ENCODE assay signal across 13 cellular contexts in genomic region chr10:52443419-52444388, GRCh38.
A peak's percentile ranks its signal among the peaks of the same experiment; 100 is the strongest.
DNase-seq lines count a peak whose midpoint lies in the region; ATAC-seq, FAIRE-seq and TF ChIP-seq lines count a peak whose summit lies in the region.
"Had no signal": no experiment of that assay in that cellular context is flagged by ENCODE, and none has a peak within 500 bp of the region (broad histone marks: within the 10 kb centered on the region; RNA-seq: fewer than 3 reads in every experiment).

No MANE protein-coding gene starts in this region.

- no peaks in the 10 kb centered on the region for H3K9me3 ChIP-seq in breast epithelium
- H3K9me3 ChIP-seq in astrocyte (ENCODE audit: insufficient read depth, low read depth, low read length), result no peaks in the 10 kb centered on the region
- H3K9me3 ChIP-seq in right cardiac atrium (ENCODE audit: control insufficient read depth, low read length), result no peaks in the 10 kb centered on the region
- H3K9me3 ChIP-seq in vagina, result no peaks in the 10 kb centered on the region
- H3K9me3 ChIP-seq: transverse colon had no signal

- H3K36me3 Mint-ChIP-seq in MCF 10A (ENCODE audit: insufficient read depth, unreplicated experiment), result peaks cover 2% of the 10 kb centered on the region
- no peaks in the 10 kb centered on the region for H3K36me3 Mint-ChIP-seq in astrocyte (ENCODE audit: low read depth, unreplicated experiment)
- H3K36me3 Mint-ChIP-seq: activated naive CD4-positive, alpha-beta T cell treated with anti-CD3 and anti-CD28 coated beads, Interleukin-2, amount 50 U/mL, for 72 hours had no signal

- peak overlapping the region; percentile 54 for H3K9ac ChIP-seq in astrocyte (ENCODE audit: low read length)

- peak overlapping the region in 1 of 2 donors; percentile 40 for H3K27ac ChIP-seq in breast epithelium
- H3K27ac ChIP-seq in astrocyte (ENCODE audit: low read depth, low read length), result peak overlapping the region; percentile 84
- H3K27ac ChIP-seq in right cardiac atrium (ENCODE audit: low read length), result no peak overlapping the region
- H3K27ac ChIP-seq in vagina, result peak overlapping the region; percentile 55
- H3K27ac ChIP-seq: transverse colon had no signal

- BruUV-seq in MCF 10A (replicated peaks; lab: Mats Ljungman, UMichigan), result TSS peak; percentile 86

- TF ChIP-seq POLR2A in breast epithelium (IDR thresholded peaks at IDR 0.05) (no peak), vagina (IDR thresholded peaks at IDR 0.05) (no peak), erythroblast (IDR thresholded peaks at IDR 0.05; ENCODE audit: low read length) (no peak)

- H3K4me3 Mint-ChIP-seq in MCF 10A (ENCODE audit: unreplicated experiment) (peak overlapping the region; percentile 24), astrocyte (ENCODE audit: unreplicated experiment) (no peak overlapping the region)

- CTCF ChIA-PET in MCF 10A (lab: Yijun Ruan, JAX), result interaction anchor here (0.8 to 1.5 kb wide), 6 partner anchors 9 to 130 kb away, joined by 3 to 10 read pairs (median 4); partner anchors contain the start of gene DKK1

- peaks cover 32% of the 10 kb centered on the region for H3K4me1 Mint-ChIP-seq in MCF 10A (ENCODE audit: insufficient read depth, unreplicated experiment)
- H3K4me1 Mint-ChIP-seq in astrocyte (ENCODE audit: low read depth, unreplicated experiment), result peaks cover 9% of the 10 kb centered on the region

- H3K27ac Mint-ChIP-seq in MCF 10A (ENCODE audit: low read depth, unreplicated experiment) (peak overlapping the region; percentile 90), astrocyte (ENCODE audit: unreplicated experiment) (no peak overlapping the region)
- H3K27ac Mint-ChIP-seq: activated naive CD4-positive, alpha-beta T cell treated with anti-CD3 and anti-CD28 coated beads, Interleukin-2, amount 50 U/mL, for 72 hours had no signal

- peak; percentile 80 to 86 for ATAC-seq in right cardiac atrium
- ATAC-seq: activated naive CD4-positive, alpha-beta T cell treated with anti-CD3 and anti-CD28 coated beads, Interleukin-2, amount 50 U/mL, for 72 hours had no signal

- no peaks in the 10 kb centered on the region for H3K79me2 ChIP-seq in astrocyte (ENCODE audit: insufficient read depth, low read length)

- no peaks in the 10 kb centered on the region for H3K4me1 ChIP-seq in breast epithelium
- H3K4me1 ChIP-seq in astrocyte (ENCODE audit: insufficient read depth, low read length), result peaks cover 14% of the 10 kb centered on the region
- no peaks in the 10 kb centered on the region for H3K4me1 ChIP-seq in right cardiac atrium (ENCODE audit: control insufficient read depth, insufficient read depth, low read length)
- peaks cover 13% of the 10 kb centered on the region for H3K4me1 ChIP-seq in vagina
- H3K4me1 ChIP-seq: transverse colon had no signal

- intact Hi-C loops in MCF 10A (cut with micrococcal nuclease), result loop anchor here (1.0 to 2.0 kb wide), 2 partner anchors 9 to 125 kb away; no protein-coding TSS in a partner anchor
- intact Hi-C loops in breast epithelium (cut with DNase I; ENCODE audit: low total_unique reads), result no loop called here
- intact Hi-C loops in right cardiac atrium (cut with DNase I), result no loop called here
- intact Hi-C loops in vagina (cut with DNase I), result no loop called here

- H3K36me3 ChIP-seq in breast epithelium (no peaks in the 10 kb centered on the region), astrocyte (ENCODE audit: insufficient read depth, low read length) (no peaks in the 10 kb centered on the region), vagina (no peaks in the 10 kb centered on the region)
- H3K36me3 ChIP-seq: transverse colon had no signal

- WGBS in right cardiac atrium, result 39% methylated on average over 3 of the region's 3 CpGs

- peak overlapping the region; percentile 14 for H2AFZ ChIP-seq in astrocyte (ENCODE audit: low read depth, low read length)

- POLR2A ChIA-PET in MCF 10A (lab: Yijun Ruan, JAX), result interaction anchor here (0.8 to 4.2 kb wide), 13 partner anchors 9 to 129 kb away, joined by 3 to 42 read pairs (median 6); partner anchors contain the start of gene DKK1

- H3K9me3 Mint-ChIP-seq in MCF 10A (ENCODE audit: unreplicated experiment) (no peaks in the 10 kb centered on the region), astrocyte (ENCODE audit: unreplicated experiment) (no peaks in the 10 kb centered on the region)

- H4K20me1 ChIP-seq in astrocyte (ENCODE audit: insufficient read depth, low read length), result no peaks in the 10 kb centered on the region

- peak overlapping the region; percentile 61 for H3K4me2 ChIP-seq in astrocyte (ENCODE audit: low read length)

- DNase-seq in MCF 10A (ENCODE audit: unreplicated experiment), result peak; percentile 84
- DNase-seq in breast epithelium (ENCODE audit: low spot score in 2 of 2), result no peak
- DNase-seq in astrocyte (ENCODE audit: low read depth), result peak; percentile 93
- DNase-seq in right cardiac atrium, result no peak
- no peak for DNase-seq in vagina (ENCODE audit: extremely low spot score in 2 of 2)
- DNase-seq in NCI-H2107 treated with DMSO at 0.1 percent for 48 hours (lab: John Stamatoyannopoulos, UW; ENCODE audit: unreplicated experiment), result no peak
- no peak for DNase-seq in NCI-H1092 treated with DMSO at 0.1 percent for 48 hours (lab: John Stamatoyannopoulos, UW)
- no peak for DNase-seq in erythroblast (lab: John Stamatoyannopoulos, UW)
- DNase-seq: ACHN; NCI-H1105; stimulated activated CD4-positive, alpha-beta T cell treated with anti-CD3 and anti-CD28 coated beads, Interleukin-4, amount 100 ng/mL, for 4 hours; transverse colon had no signal

- H3K4me3 ChIP-seq in breast epithelium (no peak overlapping the region), astrocyte (ENCODE audit: insufficient read depth, low read depth, low read length) (no peak overlapping the region), right cardiac atrium (ENCODE audit: low read length) (no peak overlapping the region), vagina (no peak overlapping the region)
- H3K4me3 ChIP-seq: transverse colon had no signal

- TF ChIP-seq CTCF in MCF 10A (IDR thresholded peaks at IDR 0.05; ENCODE audit: unreplicated experiment) (no peak), breast epithelium (IDR thresholded peaks at IDR 0.05) (no peak), astrocyte (IDR thresholded peaks at IDR 0.05; ENCODE audit: insufficient read depth, low read depth, low read length) (no peak), vagina (IDR thresholded peaks at IDR 0.05) (no peak)

- peak; percentile 94 for FAIRE-seq in astrocyte (lab: Jason Lieb, UNC)

- H3K27me3 ChIP-seq in breast epithelium, result no peaks in the 10 kb centered on the region
- H3K27me3 ChIP-seq in astrocyte (ENCODE audit: insufficient read depth, low read length), result no peaks in the 10 kb centered on the region
- H3K27me3 ChIP-seq in right cardiac atrium (ENCODE audit: control insufficient read depth, insufficient read depth), result no peaks in the 10 kb centered on the region
- no peaks in the 10 kb centered on the region for H3K27me3 ChIP-seq in vagina
- H3K27me3 ChIP-seq: transverse colon had no signal

- no peaks in the 10 kb centered on the region for H3K27me3 Mint-ChIP-seq in MCF 10A (ENCODE audit: insufficient read depth, unreplicated experiment)
- H3K27me3 Mint-ChIP-seq in astrocyte (ENCODE audit: low read depth, unreplicated experiment), result no peaks in the 10 kb centered on the region

Comparison
In these comparisons a context has a peak if more than half of its experiments do, and no peak if none do; other contexts are left out.
1. DNase-seq: peak in MCF 10A (single experiment) and astrocyte (single experiment); none in breast epithelium (0 of 2), right cardiac atrium (0 of 3), vagina (0 of 2), NCI-H2107 treated with DMSO at 0.1 percent for 48 hours (single experiment), NCI-H1092 treated with DMSO at 0.1 percent for 48 hours (single experiment) and erythroblast (0 of 2).